8 cellular contexts compared by ENCODE assay signal in genomic region chrX:150200820-150201287, GRCh38.
DNase-seq lines count a peak whose midpoint lies in the region; ATAC-seq and TF ChIP-seq lines count a peak whose summit lies in the region.

No MANE protein-coding gene starts in this region.

- no peaks in the 10 kb centered on the region for H3K9me3 Mint-ChIP-seq in activated naive CD8-positive, alpha-beta T cell treated with anti-CD3 and anti-CD28 coated beads, Interleukin-2, amount 10 ng/mL, durations not matched to agents 7 days and 5 days

- H3K27ac ChIP-seq in AG04450 (ENCODE audit: low read depth, low read length) (peak overlapping the region; percentile 68), suprapubic skin (no peak overlapping the region)

- H3K4me1 Mint-ChIP-seq in activated naive CD8-positive, alpha-beta T cell treated with anti-CD3 and anti-CD28 coated beads, Interleukin-2, amount 10 ng/mL, durations not matched to agents 7 days and 5 days: peaks cover 6% of the 10 kb centered on the region

- H3K36me3 ChIP-seq in suprapubic skin: no peaks in the 10 kb centered on the region

- H3K4me3 ChIP-seq in AG04450 (ENCODE audit: low read depth, low read length) (no peak overlapping the region), lower leg skin (ENCODE audit: low read depth, poor library complexity, severe bottlenecking) (no peak overlapping the region), suprapubic skin (no peak overlapping the region)

- H3K36me3 Mint-ChIP-seq in activated naive CD8-positive, alpha-beta T cell treated with anti-CD3 and anti-CD28 coated beads, Interleukin-2, amount 10 ng/mL, durations not matched to agents 7 days and 5 days: no peaks in the 10 kb centered on the region

- CTCF ChIA-PET in AG04450 (lab: Charles Lee): no interaction called here

- ATAC-seq in GM18868 (IDR thresholded peaks at IDR 0.05; ENCODE audit: unreplicated experiment) (peak; percentile 98), HG03025 (IDR thresholded peaks at IDR 0.05; ENCODE audit: low FRiP score, unreplicated experiment) (peak; percentile 96)
- ATAC-seq in activated naive CD8-positive, alpha-beta T cell treated with anti-CD3 and anti-CD28 coated beads, Interleukin-2, amount 10 ng/mL, durations not matched to agents 7 days and 5 days (ENCODE audit: low read depth): peak; percentile 98

- H3K27me3 Mint-ChIP-seq in activated naive CD8-positive, alpha-beta T cell treated with anti-CD3 and anti-CD28 coated beads, Interleukin-2, amount 10 ng/mL, durations not matched to agents 7 days and 5 days: no peaks in the 10 kb centered on the region

- H3K27me3 ChIP-seq in AG04450 (ENCODE audit: control insufficient read depth, insufficient read depth, low read length) (no peaks in the 10 kb centered on the region), suprapubic skin (no peaks in the 10 kb centered on the region)

- TF ChIP-seq POLR2A in lower leg skin (IDR thresholded peaks at IDR 0.05) (no peak), suprapubic skin (IDR thresholded peaks at IDR 0.05) (no peak)

- TF ChIP-seq CTCF in AG04450 (IDR thresholded peaks at IDR 0.05; ENCODE audit: low read depth, low read length) (no peak), lower leg skin (IDR thresholded peaks at IDR 0.05) (no peak), suprapubic skin (IDR thresholded peaks at IDR 0.05) (no peak)

- H3K27ac Mint-ChIP-seq in activated naive CD8-positive, alpha-beta T cell treated with anti-CD3 and anti-CD28 coated beads, Interleukin-2, amount 10 ng/mL, durations not matched to agents 7 days and 5 days: no peak overlapping the region

- DNase-seq in AG04450 (ENCODE audit: low read depth, low spot score) (peak; percentile 86), OCI-M1 (lab: John Stamatoyannopoulos, UW) (peak; percentile 55), lower leg skin (ENCODE audit: low spot score in 2 of 2) (peak; percentile 72 to 91), suprapubic skin (ENCODE audit: low spot score in 2 of 2) (peak; percentile 80 to 83), GDM1 (lab: John Stamatoyannopoulos, UW) (no peak)
- peak; percentile 29 for DNase-seq in activated naive CD8-positive, alpha-beta T cell treated with anti-CD3 and anti-CD28 coated beads, Interleukin-2, amount 10 ng/mL, durations not matched to agents 7 days and 5 days

- intact Hi-C loops in lower leg skin (cut with DNase I; ENCODE audit: low total_unique reads): no loop called here

- POLR2A ChIA-PET in AG04450 (lab: Yijun Ruan, JAX): interaction anchor here (1.3 kb wide), 1 partner anchor 168 kb away, joined by 3 read pairs; no protein-coding TSS in a partner anchor
- POLR2A ChIA-PET in activated naive CD8-positive, alpha-beta T cell treated with anti-CD3 and anti-CD28 coated beads, Interleukin-2, amount 10 ng/mL, durations not matched to agents 7 days and 5 days (lab: Charles Lee): no interaction called here

- WGBS in lower leg skin, 2 donors: 39 to 40% methylated on average over 2 to 5 of the region's 5 CpGs
- WGBS in suprapubic skin: 65% methylated on average over 4 of the region's 5 CpGs

- H3K4me1 ChIP-seq in suprapubic skin: peaks cover 3% of the 10 kb centered on the region

- no peaks in the 10 kb centered on the region; the same call in 1 of the 2 replicates for H3K9me3 ChIP-seq in AG04450 (ENCODE audit: control insufficient read depth, insufficient read depth, low read length)
- no peaks in the 10 kb centered on the region for H3K9me3 ChIP-seq in suprapubic skin

- no peak for TF ChIP-seq EP300 in suprapubic skin (IDR thresholded peaks at IDR 0.05)

- H3K4me3 Mint-ChIP-seq in activated naive CD8-positive, alpha-beta T cell treated with anti-CD3 and anti-CD28 coated beads, Interleukin-2, amount 10 ng/mL, durations not matched to agents 7 days and 5 days: no peak overlapping the region
